21 cellular contexts compared by ENCODE assay signal in the genomic region with DNA sequence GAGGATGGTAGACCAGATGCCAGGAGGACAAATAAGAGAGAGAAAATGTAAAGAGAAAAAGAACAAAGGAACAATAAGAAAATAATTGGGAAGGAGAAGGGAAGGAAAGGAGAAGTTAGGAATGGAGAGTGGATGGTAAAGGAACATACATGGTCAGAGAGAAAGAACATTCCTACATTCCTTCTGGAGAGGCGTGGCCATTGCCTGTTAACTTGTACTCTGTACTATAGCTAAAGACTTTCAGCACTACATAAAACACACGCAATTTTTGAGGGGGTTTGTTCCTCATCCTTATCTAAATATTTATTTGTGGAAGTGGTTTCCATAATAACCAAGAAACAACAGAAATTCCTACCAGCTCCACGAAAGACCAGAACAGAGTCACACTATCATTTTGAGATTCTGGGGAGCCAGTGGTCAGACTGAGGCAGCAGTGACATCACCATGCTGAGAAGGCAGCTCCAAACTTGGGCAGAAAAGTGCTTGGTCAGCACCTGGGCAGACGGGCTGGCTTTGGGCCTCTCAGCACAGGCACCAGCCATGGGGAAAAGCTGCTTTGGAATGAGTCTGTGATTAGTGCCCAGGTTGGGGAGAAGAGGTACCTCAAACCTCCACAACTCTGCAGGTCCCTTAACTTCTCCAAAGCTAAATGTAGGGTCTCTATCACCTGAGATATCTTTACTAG.
"Had no signal": no experiment of that assay in that cellular context is flagged by ENCODE, and none has a peak within 500 bp of the region (broad histone marks: within the 10 kb centered on the region; RNA-seq: fewer than 3 reads in every experiment).

No MANE protein-coding gene starts in this region.

- H3K36me3 Mint-ChIP-seq: activated CD4-positive, alpha-beta memory T cell treated with anti-CD3 and anti-CD28 coated beads for 36 hours; activated naive CD4-positive, alpha-beta T cell treated with anti-CD3 and anti-CD28 coated beads, Interleukin-2, amount 10 ng/mL, durations not matched to agents 7 days and 5 days; activated naive CD8-positive, alpha-beta T cell treated with anti-CD3 and anti-CD28 coated beads for 36 hours had no signal

- H3K4me1 Mint-ChIP-seq: activated CD4-positive, alpha-beta T cell treated with anti-CD3 and anti-CD28 coated beads, Interleukin-2, amount 10 ng/mL, durations not matched to agents 7 days and 5 days; activated naive CD4-positive, alpha-beta T cell treated with anti-CD3 and anti-CD28 coated beads, Interleukin-2, amount 10 ng/mL, durations not matched to agents 7 days and 5 days; activated naive CD8-positive, alpha-beta T cell treated with anti-CD3 and anti-CD28 coated beads for 36 hours had no signal

- H3K27ac Mint-ChIP-seq: activated CD4-positive, alpha-beta memory T cell treated with anti-CD3 and anti-CD28 coated beads for 36 hours; activated CD4-positive, alpha-beta T cell treated with anti-CD3 and anti-CD28 coated beads, Interleukin-2, amount 10 ng/mL, durations not matched to agents 7 days and 5 days; activated naive CD4-positive, alpha-beta T cell treated with anti-CD3 and anti-CD28 coated beads, Interleukin-2, amount 10 ng/mL, durations not matched to agents 7 days and 5 days; activated naive CD8-positive, alpha-beta T cell treated with anti-CD3 and anti-CD28 coated beads for 36 hours; activated T-helper 2 cell treated with anti-CD3 and anti-CD28 coated beads, Interferon-gamma antibody, Interleukin-2, Interleukin-4, amounts not matched to agents 10 μg/mL and 5 μg/mL and 100 μg/mL, durations not matched to agents 14 hours and 24 hours and 36 hours had no signal

- H3K4me3 Mint-ChIP-seq: activated CD4-positive, alpha-beta memory T cell treated with anti-CD3 and anti-CD28 coated beads for 36 hours; activated CD4-positive, alpha-beta T cell treated with anti-CD3 and anti-CD28 coated beads, Interleukin-2, amount 10 ng/mL, durations not matched to agents 7 days and 5 days; activated naive CD4-positive, alpha-beta T cell treated with anti-CD3 and anti-CD28 coated beads, Interleukin-2, amount 10 ng/mL, durations not matched to agents 7 days and 5 days; activated naive CD8-positive, alpha-beta T cell treated with anti-CD3 and anti-CD28 coated beads for 36 hours; activated T-cell treated with anti-CD3 and anti-CD28 coated beads, Interleukin-2, amount 50 U/mL, for 4 hours had no signal

- DNase-seq: activated CD4-positive, alpha-beta memory T cell treated with anti-CD3 and anti-CD28 coated beads for 36 hours; activated CD4-positive, alpha-beta T cell treated with anti-CD3 and anti-CD28 coated beads, Interleukin-2, amount 10 ng/mL, durations not matched to agents 7 days and 5 days; activated CD4-positive, CD25-positive, alpha-beta regulatory T cell; activated CD8-positive, alpha-beta memory T cell treated with anti-CD3 and anti-CD28 coated beads for 24 hours; activated gamma-delta T cell treated with Interleukin-2 at 50 U/mL for 16 hours; activated naive CD4-positive, alpha-beta T cell treated with anti-CD3 and anti-CD28 coated beads, Interleukin-2, amount 10 ng/mL, durations not matched to agents 7 days and 5 days; activated naive CD8-positive, alpha-beta T cell treated with anti-CD3 and anti-CD28 coated beads for 36 hours; activated T-cell treated with anti-CD3 and anti-CD28 coated beads, Interleukin-2, amount 50 U/mL, for 4 hours; NCI-H1092; NCI-H1930; NCI-H2107; NCI-H2171 treated with DMSO at 0.1 percent for 48 hours; NCI-H226; NCI-H526; NCI-H774; RPMI8226; T-helper 1 cell had no signal

- H3K4me3 ChIP-seq: SK-N-MC had no signal

- ATAC-seq: activated T-cell treated with anti-CD3 and anti-CD28 coated beads, Interleukin-2, amount 50 U/mL, for 4 hours; Right ventricle myocardium inferior had no signal

- H3K27ac ChIP-seq: SK-N-MC, VCaP had no signal

- H3K9me3 Mint-ChIP-seq: activated CD4-positive, alpha-beta memory T cell treated with anti-CD3 and anti-CD28 coated beads for 36 hours; activated CD4-positive, alpha-beta T cell treated with anti-CD3 and anti-CD28 coated beads, Interleukin-2, amount 10 ng/mL, durations not matched to agents 7 days and 5 days; activated naive CD4-positive, alpha-beta T cell treated with anti-CD3 and anti-CD28 coated beads, Interleukin-2, amount 10 ng/mL, durations not matched to agents 7 days and 5 days; activated naive CD8-positive, alpha-beta T cell treated with anti-CD3 and anti-CD28 coated beads for 36 hours; activated T-cell treated with anti-CD3 and anti-CD28 coated beads, Interleukin-2, amount 50 U/mL, for 4 hours; activated T-helper 2 cell treated with anti-CD3 and anti-CD28 coated beads, Interferon-gamma antibody, Interleukin-2, Interleukin-4, amounts not matched to agents 10 μg/mL and 5 μg/mL and 100 μg/mL, durations not matched to agents 14 hours and 24 hours and 36 hours had no signal

- H3K27me3 Mint-ChIP-seq: activated naive CD4-positive, alpha-beta T cell treated with anti-CD3 and anti-CD28 coated beads, Interleukin-2, amount 10 ng/mL, durations not matched to agents 7 days and 5 days had no signal
